In the genomic region with DNA sequence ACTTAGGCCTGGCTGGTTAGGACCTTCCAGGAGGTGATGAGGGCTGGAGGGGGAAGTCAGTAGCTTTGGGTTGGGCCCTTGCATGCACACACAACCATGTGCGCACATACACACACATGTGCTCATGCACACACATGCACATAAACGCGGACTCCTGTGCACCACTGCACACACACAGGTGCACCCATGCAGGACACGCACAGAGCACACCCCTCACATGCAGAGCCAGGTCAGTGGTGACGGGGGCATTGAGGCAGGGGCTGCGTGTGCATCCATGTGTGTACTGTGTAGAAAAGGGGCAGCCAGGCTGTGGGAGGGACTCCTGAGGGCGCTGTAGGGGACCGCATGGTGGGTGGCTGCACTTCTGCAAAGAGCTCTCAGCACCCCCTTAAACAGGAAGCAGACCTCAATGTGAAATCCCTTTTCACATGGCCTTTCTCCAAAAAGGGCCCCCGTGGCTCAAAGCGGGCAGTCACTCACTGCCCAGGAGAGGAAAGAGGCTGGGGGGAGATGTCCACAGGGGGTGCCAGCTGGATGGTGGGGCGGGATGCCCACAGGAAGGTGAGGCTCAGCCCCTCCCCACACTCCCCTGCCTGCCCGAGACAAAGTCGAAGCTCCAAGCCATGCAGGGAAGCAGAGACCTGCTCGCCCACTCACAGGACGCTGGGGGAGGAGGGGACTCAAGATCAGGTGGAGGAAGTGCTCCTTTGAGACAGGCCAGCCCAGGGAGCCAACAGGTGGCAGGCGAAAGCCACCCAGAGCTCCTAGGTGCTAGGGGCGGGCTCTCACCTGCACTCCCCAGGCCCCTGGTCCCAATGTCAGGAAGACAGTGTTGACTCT, we compare ENCODE assay signal across 8 cellular contexts.
DNase-seq lines count a peak whose midpoint lies in the region; ATAC-seq and TF ChIP-seq lines count a peak whose summit lies in the region.

No MANE protein-coding gene starts in this region.

- no peak overlapping the region for H3K27ac ChIP-seq in SK-N-SH (ENCODE audit: low read depth in 2 of 2, low read length in 1 of 2)

- H2AFZ ChIP-seq in SK-N-SH (ENCODE audit: low read depth) = no peak overlapping the region

- H3K36me3 Mint-ChIP-seq in activated B cell treated with CpG ODN at 0.5 μM for 24 hours (ENCODE audit: low read depth) (peaks cover 79% of the 10 kb centered on the region), natural killer cell (no peaks in the 10 kb centered on the region)

- intact Hi-C loops in activated B cell treated with CpG ODN at 0.5 μM for 24 hours (cut with micrococcal nuclease) = loop anchor here (1.0 to 2.0 kb wide), 9 partner anchors 9 to 185 kb away; no protein-coding TSS in a partner anchor
- intact Hi-C loops in natural killer cell (cut with micrococcal nuclease) = loop anchor here (5.0 kb wide), 1 partner anchor 33 kb away; no protein-coding TSS in a partner anchor

- no peaks in the 10 kb centered on the region for H3F3A ChIP-seq in SK-N-SH (replicated peaks; ENCODE audit: insufficient read depth)

- H3K9ac ChIP-seq in SK-N-SH = no peak overlapping the region

- H3K9me3 Mint-ChIP-seq in activated B cell treated with CpG ODN at 0.5 μM for 24 hours = no peaks in the 10 kb centered on the region
- no peaks in the 10 kb centered on the region for H3K9me3 Mint-ChIP-seq in natural killer cell

- CTCF ChIA-PET in activated B cell treated with CpG ODN at 0.5 μM for 24 hours (lab: Charles Lee) = interaction anchor here (0.7 to 4.9 kb wide), 18 partner anchors 9 to 184 kb away, joined by 3 to 31 read pairs (median 6); no protein-coding TSS in a partner anchor
- CTCF ChIA-PET in SK-N-SH (lab: Yijun Ruan, JAX) = interaction anchor here (1.0 to 1.9 kb wide), 3 partner anchors 10 to 185 kb away, joined by 4 to 6 read pairs (median 5); no protein-coding TSS in a partner anchor

- H3K9me2 ChIP-seq in SK-N-SH = no peaks in the 10 kb centered on the region

- H3K27me3 Mint-ChIP-seq in activated B cell treated with CpG ODN at 0.5 μM for 24 hours = no peaks in the 10 kb centered on the region
- H3K27me3 Mint-ChIP-seq in natural killer cell (ENCODE audit: low read depth in 2 of 2) = no peaks in the 10 kb centered on the region

- TF ChIP-seq CTCF in activated B cell treated with CpG ODN at 0.5 μM for 24 hours (IDR thresholded peaks at IDR 0.05) (no peak), natural killer cell (IDR thresholded peaks at IDR 0.05) (no peak), SK-N-SH (IDR thresholded peaks at IDR 0.05) (no peak)

- 90% methylated on average over 13 of the region's 17 CpGs for WGBS in SK-N-SH (ENCODE audit: low lambda C conversion rate)

- H3K36me3 ChIP-seq in SK-N-SH (replicated peaks in 1 of 2; ENCODE audit: control insufficient read depth in 1 of 2, insufficient read depth in 2 of 2, low read length in 1 of 2) = no peaks in the 10 kb centered on the region

- POLR2A ChIA-PET in activated B cell treated with CpG ODN at 0.5 μM for 24 hours (lab: Charles Lee) = interaction anchor here (0.6 to 7.6 kb wide), 24 partner anchors 9 to 791 kb away, joined by 3 to 163 read pairs (median 4); a partner anchor contains a TSS
- POLR2A ChIA-PET in SK-N-SH (lab: Yijun Ruan, JAX) = no interaction called here

- no peaks in the 10 kb centered on the region for H4K20me1 ChIP-seq in SK-N-SH (ENCODE audit: insufficient read depth)

- TF ChIP-seq RAD21 in SK-N-SH (IDR thresholded peaks at IDR 0.05; ENCODE audit: low read length) = no peak

- no peak overlapping the region for H3K4me3 ChIP-seq in SK-N-SH (ENCODE audit: low read depth in 2 of 2, low read length in 1 of 2)

- H3K79me2 ChIP-seq in SK-N-SH (ENCODE audit: insufficient read depth) = no peaks in the 10 kb centered on the region

- DNase-seq in activated B cell treated with CpG ODN at 0.5 μM for 24 hours (peak; percentile 44), natural killer cell (no peak), EL (no peak), SK-N-SH (no peak), NCI-H82 (lab: John Stamatoyannopoulos, UW) (no peak), NCI-H2107 (lab: John Stamatoyannopoulos, UW) (no peak)

- H3K27me3 ChIP-seq in SK-N-SH (ENCODE audit: insufficient read depth) = no peaks in the 10 kb centered on the region

- no peak overlapping the region for H3K4me2 ChIP-seq in SK-N-SH

- ATAC-seq in GM18868 (IDR thresholded peaks at IDR 0.05; ENCODE audit: unreplicated experiment) = peak; percentile 45
- peak; percentile 55 for ATAC-seq in HG02885 (IDR thresholded peaks at IDR 0.05; ENCODE audit: poor library complexity, unreplicated experiment)
- peak; percentile 53 for ATAC-seq in activated B cell treated with CpG ODN at 0.5 μM for 24 hours (ENCODE audit: low read depth)
- ATAC-seq in natural killer cell = peak; percentile 49 to 63 (median 56)

- peak overlapping the region; percentile 67 for H3K4me3 Mint-ChIP-seq in activated B cell treated with CpG ODN at 0.5 μM for 24 hours
- H3K4me3 Mint-ChIP-seq in natural killer cell = peak overlapping the region; percentile 13

- H3K4me1 Mint-ChIP-seq in activated B cell treated with CpG ODN at 0.5 μM for 24 hours (peaks cover 79% of the 10 kb centered on the region), natural killer cell (peaks cover 28 to 38% of the 10 kb centered on the region in 2 donors)

- TF ChIP-seq EP300 in SK-N-SH (IDR thresholded peaks at IDR 0.05; ENCODE audit: borderline replicate concordance in 1 of 2, low read depth in 1 of 2, low read length in 1 of 2) = no peak

- no peaks in the 10 kb centered on the region for H3K9me3 ChIP-seq in SK-N-SH

- peaks cover 0 to 5% of the 10 kb centered on the region in 2 experiments; a peak in 1 of 4 replicates for H3K4me1 ChIP-seq in SK-N-SH (ENCODE audit: control insufficient read depth in 1 of 2, insufficient read depth in 2 of 2, low read depth in 1 of 2, low read length in 1 of 2)

- H3K27ac Mint-ChIP-seq in activated B cell treated with CpG ODN at 0.5 μM for 24 hours (peak overlapping the region; percentile 88), natural killer cell (peak overlapping the region; percentile 70 to 85)

TF ChIP-seq in SK-N-SH, 30 proteins besides CTCF, POLR2A, EP300 and RAD21:
- TF ChIP-seq GABPA (IDR thresholded peaks at IDR 0.05; ENCODE audit: low read depth) = no peak
- no peak for TF ChIP-seq FOXJ3 (CRISPR knock-in tag; IDR thresholded peaks at IDR 0.05)
- no peak for TF ChIP-seq TAF1 (IDR thresholded peaks at IDR 0.05; ENCODE audit: borderline replicate concordance, low read depth, low read length)
- no peak for TF ChIP-seq ELF1 (IDR thresholded peaks at IDR 0.05)
- TF ChIP-seq YY1 (IDR thresholded peaks at IDR 0.05; ENCODE audit: low read depth) = no peak
- TF ChIP-seq SMC3 (IDR thresholded peaks at IDR 0.05; ENCODE audit: low read depth, low read length) = no peak
- TF ChIP-seq FOXM1 (IDR thresholded peaks at IDR 0.05; ENCODE audit: low read depth) = no peak
- TF ChIP-seq EZH2phosphoT487 (IDR thresholded peaks at IDR 0.05; ENCODE audit: borderline replicate concordance, low read depth) = no peak
- TF ChIP-seq, protein P1, sequence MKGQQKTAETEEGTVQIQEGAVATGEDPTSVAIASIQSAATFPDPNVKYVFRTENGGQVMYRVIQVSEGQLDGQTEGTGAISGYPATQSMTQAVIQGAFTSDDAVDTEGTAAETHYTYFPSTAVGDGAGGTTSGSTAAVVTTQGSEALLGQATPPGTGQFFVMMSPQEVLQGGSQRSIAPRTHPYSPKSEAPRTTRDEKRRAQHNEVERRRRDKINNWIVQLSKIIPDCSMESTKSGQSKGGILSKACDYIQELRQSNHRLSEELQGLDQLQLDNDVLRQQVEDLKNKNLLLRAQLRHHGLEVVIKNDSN (IDR thresholded peaks at IDR 0.05; ENCODE audit: borderline replicate concordance, low read depth) = no peak
- TF ChIP-seq, protein P2, sequence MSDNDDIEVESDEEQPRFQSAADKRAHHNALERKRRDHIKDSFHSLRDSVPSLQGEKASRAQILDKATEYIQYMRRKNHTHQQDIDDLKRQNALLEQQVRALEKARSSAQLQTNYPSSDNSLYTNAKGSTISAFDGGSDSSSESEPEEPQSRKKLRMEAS (IDR thresholded peaks at IDR 0.05; ENCODE audit: low read depth) = no peak
- no peak for TF ChIP-seq SIN3A (IDR thresholded peaks at IDR 0.05; ENCODE audit: borderline replicate concordance, low read depth, low read length)
- TF ChIP-seq, protein P3, sequence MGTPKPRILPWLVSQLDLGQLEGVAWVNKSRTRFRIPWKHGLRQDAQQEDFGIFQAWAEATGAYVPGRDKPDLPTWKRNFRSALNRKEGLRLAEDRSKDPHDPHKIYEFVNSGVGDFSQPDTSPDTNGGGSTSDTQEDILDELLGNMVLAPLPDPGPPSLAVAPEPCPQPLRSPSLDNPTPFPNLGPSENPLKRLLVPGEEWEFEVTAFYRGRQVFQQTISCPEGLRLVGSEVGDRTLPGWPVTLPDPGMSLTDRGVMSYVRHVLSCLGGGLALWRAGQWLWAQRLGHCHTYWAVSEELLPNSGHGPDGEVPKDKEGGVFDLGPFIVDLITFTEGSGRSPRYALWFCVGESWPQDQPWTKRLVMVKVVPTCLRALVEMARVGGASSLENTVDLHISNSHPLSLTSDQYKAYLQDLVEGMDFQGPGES (IDR thresholded peaks at IDR 0.05; ENCODE audit: low read depth, low read length) = no peak
- no peak for TF ChIP-seq RCOR1 (IDR thresholded peaks at IDR 0.05; ENCODE audit: low read length)
- no peak for TF ChIP-seq NRF1 (IDR thresholded peaks at IDR 0.05; ENCODE audit: low read depth, low read length)
- no peak for TF ChIP-seq MEF2A (IDR thresholded peaks at IDR 0.05; ENCODE audit: borderline replicate concordance, low read depth)
- TF ChIP-seq, protein P4, sequence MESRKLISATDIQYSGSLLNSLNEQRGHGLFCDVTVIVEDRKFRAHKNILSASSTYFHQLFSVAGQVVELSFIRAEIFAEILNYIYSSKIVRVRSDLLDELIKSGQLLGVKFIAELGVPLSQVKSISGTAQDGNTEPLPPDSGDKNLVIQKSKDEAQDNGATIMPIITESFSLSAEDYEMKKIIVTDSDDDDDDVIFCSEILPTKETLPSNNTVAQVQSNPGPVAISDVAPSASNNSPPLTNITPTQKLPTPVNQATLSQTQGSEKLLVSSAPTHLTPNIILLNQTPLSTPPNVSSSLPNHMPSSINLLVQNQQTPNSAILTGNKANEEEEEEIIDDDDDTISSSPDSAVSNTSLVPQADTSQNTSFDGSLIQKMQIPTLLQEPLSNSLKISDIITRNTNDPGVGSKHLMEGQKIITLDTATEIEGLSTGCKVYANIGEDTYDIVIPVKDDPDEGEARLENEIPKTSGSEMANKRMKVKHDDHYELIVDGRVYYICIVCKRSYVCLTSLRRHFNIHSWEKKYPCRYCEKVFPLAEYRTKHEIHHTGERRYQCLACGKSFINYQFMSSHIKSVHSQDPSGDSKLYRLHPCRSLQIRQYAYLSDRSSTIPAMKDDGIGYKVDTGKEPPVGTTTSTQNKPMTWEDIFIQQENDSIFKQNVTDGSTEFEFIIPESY (IDR thresholded peaks at IDR 0.05; ENCODE audit: borderline replicate concordance, low read depth) = no peak
